ENCODE assay signal across 18 cellular contexts in the genomic region with DNA sequence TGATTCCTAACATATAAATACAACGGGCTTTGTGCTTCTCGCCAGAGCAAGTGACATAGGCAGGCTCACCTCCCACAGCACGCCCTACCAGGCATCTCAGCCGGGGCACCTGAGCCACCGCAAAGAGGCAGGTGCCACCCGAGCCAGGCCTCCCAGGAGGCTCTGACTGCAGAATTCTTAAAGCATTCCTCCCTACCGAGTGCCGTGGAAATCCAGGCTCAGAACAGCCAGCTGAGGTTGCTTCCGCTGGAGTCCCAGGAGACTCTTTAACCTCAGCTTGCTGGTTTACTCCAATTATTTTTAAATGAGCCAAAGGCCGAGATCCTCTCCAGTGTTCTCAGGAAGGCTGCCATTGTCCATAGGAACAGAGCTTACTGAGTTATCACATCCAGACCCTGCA.
DNase-seq lines count a peak whose midpoint lies in the region; ATAC-seq, FAIRE-seq and TF ChIP-seq lines count a peak whose summit lies in the region.
"Had no signal": no experiment of that assay in that cellular context is flagged by ENCODE, and none has a peak within 500 bp of the region (broad histone marks: within the 10 kb centered on the region; RNA-seq: fewer than 3 reads in every experiment).

No MANE protein-coding gene starts in this region.

- H3K27me3 Mint-ChIP-seq in natural killer cell (ENCODE audit: low read depth in 2 of 2) = no peaks in the 10 kb centered on the region
- H3K27me3 Mint-ChIP-seq in natural killer cell treated with Interleukin-12 subunit alpha and Interleukin-12 subunit beta and Interleukin-15 and Interleukin-18, amount 100 ng/mL, for 72 hours = no peaks in the 10 kb centered on the region
- H3K27me3 Mint-ChIP-seq: activated CD8-positive, alpha-beta memory T cell treated with anti-CD3 and anti-CD28 coated beads, Interleukin-2, amount 10 ng/mL, durations not matched to agents 7 days and 5 days; stimulated activated naive CD8-positive, alpha-beta T cell treated with anti-CD3 and anti-CD28 coated beads, Interleukin-15, Interleukin-2, amounts not matched to agents 100 ng/mL and 50 ng/mL, for 24 hours had no signal

- DNase-seq in DMS53 (lab: John Stamatoyannopoulos, UW) (peak; percentile 24), DMS53 treated with DMSO at 0.1 percent for 48 hours (lab: John Stamatoyannopoulos, UW; ENCODE audit: unreplicated experiment) (no peak), natural killer cell (no peak), choroid plexus epithelial cell (ENCODE audit: low read depth) (peak; percentile 37), GM12891 (ENCODE audit: insufficient read length, low spot score) (no peak), RKO (ENCODE audit: low spot score) (no peak)
- DNase-seq in natural killer cell treated with Interleukin-12 subunit alpha and Interleukin-12 subunit beta and Interleukin-15 and Interleukin-18, amount 100 ng/mL, for 72 hours (ENCODE audit: low spot score) = no peak
- DNase-seq: activated CD8-positive, alpha-beta memory T cell treated with anti-CD3 and anti-CD28 coated beads, Interleukin-2, amount 10 ng/mL, durations not matched to agents 7 days and 5 days; GOT3; NCI-H146; NCI-H524 treated with DMSO at 0.1 percent for 48 hours; nephron progenitor cell; upper lobe of left lung had no signal

- no peak overlapping the region for H3K4me3 ChIP-seq in choroid plexus epithelial cell (ENCODE audit: low read depth, low read length)
- H3K4me3 ChIP-seq: esophagus muscularis mucosa, lung, upper lobe of left lung had no signal

- intact Hi-C loops in natural killer cell (cut with micrococcal nuclease) = no loop called here

- H3K36me3 Mint-ChIP-seq in natural killer cell = no peaks in the 10 kb centered on the region
- peaks cover 4% of the 10 kb centered on the region for H3K36me3 Mint-ChIP-seq in natural killer cell treated with Interleukin-12 subunit alpha and Interleukin-12 subunit beta and Interleukin-15 and Interleukin-18, amount 100 ng/mL, for 72 hours

- H3K27ac Mint-ChIP-seq in natural killer cell = peak overlapping the region; percentile 29 to 37
- peak overlapping the region in 1 of 2 donors; percentile 41 for H3K27ac Mint-ChIP-seq in natural killer cell treated with Interleukin-12 subunit alpha and Interleukin-12 subunit beta and Interleukin-15 and Interleukin-18, amount 100 ng/mL, for 72 hours
- H3K27ac Mint-ChIP-seq: activated CD8-positive, alpha-beta memory T cell treated with anti-CD3 and anti-CD28 coated beads, Interleukin-2, amount 10 ng/mL, durations not matched to agents 7 days and 5 days; dendritic cell treated with granulocyte-macrophage colony-stimulating factor and Interleukin-4, amounts not matched to agents 40 ng/mL and 50 ng/mL, for 4 days; nephron progenitor cell; stimulated activated naive CD8-positive, alpha-beta T cell treated with anti-CD3 and anti-CD28 coated beads, Interleukin-15, Interleukin-2, amounts not matched to agents 100 ng/mL and 50 ng/mL, for 24 hours had no signal

- H3K4me3 Mint-ChIP-seq in natural killer cell = no peak overlapping the region
- no peak overlapping the region for H3K4me3 Mint-ChIP-seq in natural killer cell treated with Interleukin-12 subunit alpha and Interleukin-12 subunit beta and Interleukin-15 and Interleukin-18, amount 100 ng/mL, for 72 hours
- H3K4me3 Mint-ChIP-seq: activated CD8-positive, alpha-beta memory T cell treated with anti-CD3 and anti-CD28 coated beads, Interleukin-2, amount 10 ng/mL, durations not matched to agents 7 days and 5 days; dendritic cell treated with granulocyte-macrophage colony-stimulating factor and Interleukin-4, amounts not matched to agents 40 ng/mL and 50 ng/mL, for 4 days; nephron progenitor cell; stimulated activated naive CD8-positive, alpha-beta T cell treated with anti-CD3 and anti-CD28 coated beads, Interleukin-15, Interleukin-2, amounts not matched to agents 100 ng/mL and 50 ng/mL, for 24 hours had no signal

- peaks cover 61 to 70% of the 10 kb centered on the region in 2 donors for H3K4me1 Mint-ChIP-seq in natural killer cell
- H3K4me1 Mint-ChIP-seq in natural killer cell treated with Interleukin-12 subunit alpha and Interleukin-12 subunit beta and Interleukin-15 and Interleukin-18, amount 100 ng/mL, for 72 hours (ENCODE audit: low read depth in 2 of 2) = peaks cover 44 to 50% of the 10 kb centered on the region in 2 donors

- no peak for FAIRE-seq in GM12891 (lab: Jason Lieb, UNC)

- no peak for ATAC-seq in natural killer cell
- no peak for ATAC-seq in natural killer cell treated with Interleukin-12 subunit alpha and Interleukin-12 subunit beta and Interleukin-15 and Interleukin-18, amount 100 ng/mL, for 72 hours
- ATAC-seq in HG03108 (IDR thresholded peaks at IDR 0.05; ENCODE audit: unreplicated experiment) = no peak
- ATAC-seq: activated CD8-positive, alpha-beta memory T cell treated with anti-CD3 and anti-CD28 coated beads, Interleukin-2, amount 10 ng/mL, durations not matched to agents 7 days and 5 days had no signal

- H3K9me3 Mint-ChIP-seq in natural killer cell = peaks cover 0 to 5% of the 10 kb centered on the region in 2 donors
- H3K9me3 Mint-ChIP-seq in natural killer cell treated with Interleukin-12 subunit alpha and Interleukin-12 subunit beta and Interleukin-15 and Interleukin-18, amount 100 ng/mL, for 72 hours = peaks cover 3% of the 10 kb centered on the region
- H3K9me3 Mint-ChIP-seq: dendritic cell treated with granulocyte-macrophage colony-stimulating factor and Interleukin-4, amounts not matched to agents 40 ng/mL and 50 ng/mL, for 4 days had no signal

- no peak for TF ChIP-seq POLR2A in GM12891 (IDR thresholded peaks at IDR 0.05; ENCODE audit: low read depth, low read length)

- TF ChIP-seq CTCF in natural killer cell (IDR thresholded peaks at IDR 0.05) = no peak
- no peak for TF ChIP-seq CTCF in choroid plexus epithelial cell (conservative IDR thresholded peaks at IDR 0.05; ENCODE audit: low read depth, low read length)

TF ChIP-seq in GM12891, 5 proteins besides CTCF, POLR2A, EP300 and RAD21:
- no peak for TF ChIP-seq SPI1 (IDR thresholded peaks at IDR 0.05; ENCODE audit: low read depth, low read length)
- no peak for TF ChIP-seq POLR2AphosphoS5 (IDR thresholded peaks at IDR 0.05; ENCODE audit: low read depth, low read length)
- no peak for TF ChIP-seq TAF1 (IDR thresholded peaks at IDR 0.05; ENCODE audit: low read depth, low read length)
- TF ChIP-seq PAX5 (IDR thresholded peaks at IDR 0.05; ENCODE audit: insufficient read depth, low read length, severe bottlenecking) = no peak
- no peak for TF ChIP-seq POU2F2 (IDR thresholded peaks at IDR 0.05; ENCODE audit: low read depth, low read length)

Comparison
In these comparisons a context has a peak if more than half of its experiments do, and no peak if none do; other contexts are left out.
1. DNase-seq: peak in DMS53 (single experiment) and choroid plexus epithelial cell (single experiment); none in DMS53 treated with DMSO at 0.1 percent for 48 hours (single experiment), natural killer cell (single experiment), natural killer cell treated with Interleukin-12 subunit alpha and Interleukin-12 subunit beta and Interleukin-15 and Interleukin-18, amount 100 ng/mL, for 72 hours (single experiment), GM12891 (single experiment) and RKO (single experiment).